ENCODE assay signal across 27 cellular contexts in genomic region chr6:157481189-157481864, GRCh38.
"Had no signal": no experiment of that assay in that cellular context is flagged by ENCODE, and none has a peak within 500 bp of the region (broad histone marks: within the 10 kb centered on the region; RNA-seq: fewer than 3 reads in every experiment).

No MANE protein-coding gene starts in this region.

- H3K9me3 Mint-ChIP-seq: activated CD4-positive, alpha-beta memory T cell treated with anti-CD3 and anti-CD28 coated beads for 36 hours; activated naive CD4-positive, alpha-beta T cell treated with anti-CD3 and anti-CD28 coated beads for 36 hours; activated naive CD4-positive, alpha-beta T cell treated with anti-CD3 and anti-CD28 coated beads, Interleukin-2, amount 50 U/mL, for 72 hours had no signal

- H3K27ac Mint-ChIP-seq: activated B cell treated with CpG ODN at 0.5 μM for 24 hours; activated CD4-positive, alpha-beta memory T cell treated with anti-CD3 and anti-CD28 coated beads for 36 hours; activated CD8-positive, alpha-beta memory T cell treated with anti-CD3 and anti-CD28 coated beads, Interleukin-2, amount 10 ng/mL, durations not matched to agents 7 days and 5 days; activated naive CD4-positive, alpha-beta T cell treated with anti-CD3 and anti-CD28 coated beads for 36 hours; brain had no signal

- ATAC-seq: activated CD8-positive, alpha-beta memory T cell treated with anti-CD3 and anti-CD28 coated beads, Interleukin-2, amount 10 ng/mL, durations not matched to agents 7 days and 5 days; activated naive CD4-positive, alpha-beta T cell treated with anti-CD3 and anti-CD28 coated beads, Interleukin-2, amount 50 U/mL, for 72 hours; PC-3 had no signal

- H3K4me3 Mint-ChIP-seq: activated B cell treated with CpG ODN at 0.5 μM for 24 hours; activated CD4-positive, alpha-beta memory T cell treated with anti-CD3 and anti-CD28 coated beads for 36 hours; activated CD8-positive, alpha-beta memory T cell treated with anti-CD3 and anti-CD28 coated beads, Interleukin-2, amount 10 ng/mL, durations not matched to agents 7 days and 5 days; activated naive CD4-positive, alpha-beta T cell treated with anti-CD3 and anti-CD28 coated beads for 36 hours; brain had no signal

- H3K4me1 Mint-ChIP-seq: brain had no signal

- DNase-seq: activated B cell treated with CpG ODN at 0.5 μM for 24 hours; activated CD4-positive, alpha-beta memory T cell treated with anti-CD3 and anti-CD28 coated beads for 36 hours; activated CD4-positive, alpha-beta T cell treated with anti-CD3 and anti-CD28 coated beads for 4 hours; activated CD4-positive, alpha-beta T cell treated with anti-CD3 and anti-CD28 coated beads, Interleukin-2, amount 50 U/mL, for 1 hour; activated CD4-positive, CD25-positive, alpha-beta regulatory T cell treated with anti-CD3 and anti-CD28 coated beads, Interleukin-2, amount 50 U/mL, for 72 hours; activated CD8-positive, alpha-beta memory T cell treated with anti-CD3 and anti-CD28 coated beads, Interleukin-2, amount 10 ng/mL, durations not matched to agents 7 days and 5 days; activated gamma-delta T cell treated with Interleukin-2 at 50 U/mL for 16 hours; activated naive CD4-positive, alpha-beta T cell treated with anti-CD3 and anti-CD28 coated beads for 36 hours; activated T-cell treated with anti-CD3 and anti-CD28 coated beads, Interleukin-2, amount 50 U/mL, for 1 hour; anterior cingulate cortex; caudate nucleus; cerebellar nuclear complex; NCI-H1092 treated with DMSO at 0.1 percent for 48 hours; NCI-H1417 treated with DMSO at 0.1 percent for 48 hours; NCI-H1694; NCI-H1930; NCI-H2081 treated with DMSO at 0.1 percent for 48 hours; NCI-H226; NCI-H524 treated with DMSO at 0.1 percent for 48 hours; PC-3; Right ventricle myocardium superior; SW 1271; T-helper 1 cell; T-helper 2 cell; T-helper 9 cell had no signal

- H3K27me3 Mint-ChIP-seq: activated B cell treated with CpG ODN at 0.5 μM for 24 hours; activated CD8-positive, alpha-beta memory T cell treated with anti-CD3 and anti-CD28 coated beads, Interleukin-2, amount 10 ng/mL, durations not matched to agents 7 days and 5 days; brain had no signal

- H3K36me3 Mint-ChIP-seq: activated CD4-positive, alpha-beta memory T cell treated with anti-CD3 and anti-CD28 coated beads for 36 hours; brain had no signal
